1 cellular context compared by ENCODE assay signal in the genomic region with DNA sequence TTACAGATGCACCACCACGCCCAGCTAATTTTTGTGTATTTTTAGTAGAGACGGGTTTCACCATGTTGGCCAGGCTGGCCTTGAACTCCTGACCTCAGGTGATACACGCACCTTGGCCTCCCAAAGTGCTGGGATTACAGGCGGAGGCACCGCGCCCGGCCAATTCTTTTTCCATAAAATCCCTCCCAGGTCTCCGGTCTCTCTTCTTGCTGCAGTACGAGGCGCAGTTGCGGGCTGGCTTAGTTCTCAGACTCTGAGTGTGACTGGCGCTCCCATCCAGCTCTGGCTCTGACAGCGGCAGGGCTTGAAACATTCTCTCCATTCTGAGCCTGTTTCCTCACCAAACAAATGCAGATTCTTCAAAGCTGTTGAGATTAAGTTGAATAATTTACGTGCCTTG.
TF ChIP-seq lines count a peak whose summit lies in the region.

No MANE protein-coding gene starts in this region.

TF ChIP-seq in GM23338, 12 proteins besides CTCF, POLR2A, EP300 and RAD21 (continued from another document):
- TF ChIP-seq, protein P1, sequence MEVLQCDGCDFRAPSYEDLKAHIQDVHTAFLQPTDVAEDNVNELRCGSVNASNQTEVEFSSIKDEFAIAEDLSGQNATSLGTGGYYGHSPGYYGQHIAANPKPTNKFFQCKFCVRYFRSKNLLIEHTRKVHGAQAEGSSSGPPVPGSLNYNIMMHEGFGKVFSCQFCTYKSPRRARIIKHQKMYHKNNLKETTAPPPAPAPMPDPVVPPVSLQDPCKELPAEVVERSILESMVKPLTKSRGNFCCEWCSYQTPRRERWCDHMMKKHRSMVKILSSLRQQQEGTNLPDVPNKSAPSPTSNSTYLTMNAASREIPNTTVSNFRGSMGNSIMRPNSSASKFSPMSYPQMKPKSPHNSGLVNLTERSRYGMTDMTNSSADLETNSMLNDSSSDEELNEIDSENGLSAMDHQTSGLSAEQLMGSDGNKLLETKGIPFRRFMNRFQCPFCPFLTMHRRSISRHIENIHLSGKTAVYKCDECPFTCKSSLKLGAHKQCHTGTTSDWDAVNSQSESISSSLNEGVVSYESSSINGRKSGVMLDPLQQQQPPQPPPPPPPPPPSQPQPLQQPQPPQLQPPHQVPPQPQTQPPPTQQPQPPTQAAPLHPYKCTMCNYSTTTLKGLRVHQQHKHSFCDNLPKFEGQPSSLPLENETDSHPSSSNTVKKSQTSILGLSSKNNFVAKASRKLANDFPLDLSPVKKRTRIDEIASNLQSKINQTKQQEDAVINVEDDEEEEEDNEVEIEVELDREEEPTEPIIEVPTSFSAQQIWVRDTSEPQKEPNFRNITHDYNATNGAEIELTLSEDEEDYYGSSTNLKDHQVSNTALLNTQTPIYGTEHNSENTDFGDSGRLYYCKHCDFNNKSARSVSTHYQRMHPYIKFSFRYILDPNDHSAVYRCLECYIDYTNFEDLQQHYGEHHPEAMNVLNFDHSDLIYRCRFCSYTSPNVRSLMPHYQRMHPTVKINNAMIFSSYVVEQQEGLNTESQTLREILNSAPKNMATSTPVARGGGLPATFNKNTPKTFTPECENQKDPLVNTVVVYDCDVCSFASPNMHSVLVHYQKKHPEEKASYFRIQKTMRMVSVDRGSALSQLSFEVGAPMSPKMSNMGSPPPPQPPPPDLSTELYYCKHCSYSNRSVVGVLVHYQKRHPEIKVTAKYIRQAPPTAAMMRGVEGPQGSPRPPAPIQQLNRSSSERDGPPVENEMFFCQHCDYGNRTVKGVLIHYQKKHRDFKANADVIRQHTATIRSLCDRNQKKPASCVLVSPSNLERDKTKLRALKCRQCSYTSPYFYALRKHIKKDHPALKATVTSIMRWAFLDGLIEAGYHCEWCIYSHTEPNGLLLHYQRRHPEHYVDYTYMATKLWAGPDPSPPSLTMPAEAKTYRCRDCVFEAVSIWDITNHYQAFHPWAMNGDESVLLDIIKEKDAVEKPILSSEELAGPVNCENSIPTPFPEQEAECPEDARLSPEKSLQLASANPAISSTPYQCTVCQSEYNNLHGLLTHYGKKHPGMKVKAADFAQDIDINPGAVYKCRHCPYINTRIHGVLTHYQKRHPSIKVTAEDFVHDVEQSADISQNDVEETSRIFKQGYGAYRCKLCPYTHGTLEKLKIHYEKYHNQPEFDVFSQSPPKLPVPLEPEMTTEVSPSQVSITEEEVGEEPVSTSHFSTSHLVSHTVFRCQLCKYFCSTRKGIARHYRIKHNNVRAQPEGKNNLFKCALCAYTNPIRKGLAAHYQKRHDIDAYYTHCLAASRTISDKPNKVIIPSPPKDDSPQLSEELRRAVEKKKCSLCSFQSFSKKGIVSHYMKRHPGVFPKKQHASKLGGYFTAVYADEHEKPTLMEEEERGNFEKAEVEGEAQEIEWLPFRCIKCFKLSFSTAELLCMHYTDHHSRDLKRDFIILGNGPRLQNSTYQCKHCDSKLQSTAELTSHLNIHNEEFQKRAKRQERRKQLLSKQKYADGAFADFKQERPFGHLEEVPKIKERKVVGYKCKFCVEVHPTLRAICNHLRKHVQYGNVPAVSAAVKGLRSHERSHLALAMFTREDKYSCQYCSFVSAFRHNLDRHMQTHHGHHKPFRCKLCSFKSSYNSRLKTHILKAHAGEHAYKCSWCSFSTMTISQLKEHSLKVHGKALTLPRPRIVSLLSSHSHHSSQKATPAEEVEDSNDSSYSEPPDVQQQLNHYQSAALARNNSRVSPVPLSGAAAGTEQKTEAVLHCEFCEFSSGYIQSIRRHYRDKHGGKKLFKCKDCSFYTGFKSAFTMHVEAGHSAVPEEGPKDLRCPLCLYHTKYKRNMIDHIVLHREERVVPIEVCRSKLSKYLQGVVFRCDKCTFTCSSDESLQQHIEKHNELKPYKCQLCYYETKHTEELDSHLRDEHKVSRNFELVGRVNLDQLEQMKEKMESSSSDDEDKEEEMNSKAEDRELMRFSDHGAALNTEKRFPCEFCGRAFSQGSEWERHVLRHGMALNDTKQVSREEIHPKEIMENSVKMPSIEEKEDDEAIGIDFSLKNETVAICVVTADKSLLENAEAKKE (CRISPR knock-in tag; IDR thresholded peaks at IDR 0.05) = no peak
- no peak for TF ChIP-seq STAT1 (IDR thresholded peaks at IDR 0.05; ENCODE audit: unreplicated experiment)
- TF ChIP-seq NANOG (IDR thresholded peaks at IDR 0.05; ENCODE audit: borderline replicate concordance) = no peak
TF ChIP-seq in GM23338: peak in this region for 0.
